1 cellular context compared by ENCODE assay signal in genomic region chr2:110099036-110099420, GRCh38.
TF ChIP-seq lines count a peak whose summit lies in the region.

No MANE protein-coding gene starts in this region.

TF ChIP-seq in endothelial cell of umbilical vein, 7 proteins besides CTCF, POLR2A, EP300 and RAD21:
- TF ChIP-seq GATA2 (IDR thresholded peaks at IDR 0.05; ENCODE audit: insufficient read depth, insufficient read length, low read depth, low read length) (no peak), MAX (IDR thresholded peaks at IDR 0.05; ENCODE audit: insufficient read depth, insufficient read length) (no peak), FOS (IDR thresholded peaks at IDR 0.05; ENCODE audit: borderline replicate concordance, insufficient read depth, low read length) (no peak), MYC (IDR thresholded peaks at IDR 0.05; ENCODE audit: low read depth, low read length) (no peak), POLR2AphosphoS5 (IDR thresholded peaks at IDR 0.05; ENCODE audit: insufficient read depth, low read depth, low read length) (no peak), EZH2 (IDR thresholded peaks at IDR 0.05; ENCODE audit: borderline replicate concordance, low read depth, low read length, severe bottlenecking) (no peak), JUN (IDR thresholded peaks at IDR 0.05; ENCODE audit: borderline replicate concordance, insufficient read depth, insufficient read length, low read depth) (no peak)
